In the genomic region with DNA sequence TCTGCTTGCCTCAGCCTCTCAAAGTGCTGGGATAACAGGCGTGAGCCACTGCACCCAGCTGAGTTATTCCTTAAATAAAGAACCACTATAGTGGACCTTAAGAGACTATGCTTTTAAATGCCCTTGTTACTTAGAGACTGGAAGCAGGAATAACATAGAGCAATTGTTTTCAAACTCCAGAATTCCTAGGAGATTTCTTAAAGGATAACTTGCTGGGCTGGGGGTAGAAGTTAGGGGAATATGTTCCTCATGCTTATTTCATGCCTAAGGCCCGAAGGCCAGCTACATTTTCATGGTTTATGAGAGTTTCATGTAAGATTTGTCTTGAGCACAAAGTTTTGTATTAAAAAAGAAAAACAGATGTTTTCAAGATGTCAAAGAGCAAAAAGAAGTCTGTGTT, we compare ENCODE assay signal across 19 cellular contexts.
"Had no signal": no experiment of that assay in that cellular context is flagged by ENCODE, and none has a peak within 500 bp of the region (broad histone marks: within the 10 kb centered on the region; RNA-seq: fewer than 3 reads in every experiment).

No MANE protein-coding gene starts in this region.

- H3K4me3 ChIP-seq: spleen, transverse colon had no signal

- H3K27ac Mint-ChIP-seq: activated CD4-positive, alpha-beta memory T cell treated with anti-CD3 and anti-CD28 coated beads, Interleukin-2, amount 10 ng/mL, durations not matched to agents 7 days and 5 days; activated T-helper 17 cell treated with anti-CD3 and anti-CD28 coated beads, Interleukin-2, amount 50 U/mL, for 72 hours had no signal

- H3K9me3 Mint-ChIP-seq: activated CD4-positive, alpha-beta memory T cell treated with anti-CD3 and anti-CD28 coated beads, Interleukin-2, amount 10 ng/mL, durations not matched to agents 7 days and 5 days; activated T-helper 17 cell treated with anti-CD3 and anti-CD28 coated beads, Interleukin-2, amount 50 U/mL, for 72 hours; natural killer cell had no signal

- H3K9me3 ChIP-seq: spleen, transverse colon had no signal

- H3K27me3 Mint-ChIP-seq: activated CD4-positive, alpha-beta memory T cell treated with anti-CD3 and anti-CD28 coated beads, Interleukin-2, amount 10 ng/mL, durations not matched to agents 7 days and 5 days; activated T-helper 17 cell treated with anti-CD3 and anti-CD28 coated beads, Interleukin-2, amount 50 U/mL, for 72 hours had no signal

- DNase-seq: activated CD4-positive, alpha-beta memory T cell treated with anti-CD3 and anti-CD28 coated beads, Interleukin-2, amount 10 ng/mL, durations not matched to agents 7 days and 5 days; activated CD4-positive, CD25-positive, alpha-beta regulatory T cell treated with anti-CD3 and anti-CD28 coated beads, Interleukin-2, amount 50 U/mL, for 72 hours; activated naive CD4-positive, alpha-beta T cell treated with anti-CD3 and anti-CD28 coated beads, Interleukin-2, amount 50 U/mL, for 16 hours; amygdala; brain microvascular endothelial cell; dermis blood vessel endothelial cell; foreskin fibroblast; head of caudate nucleus; left colon; natural killer cell; posterior cingulate gyrus; right cardiac atrium; spleen; stimulated activated CD4-positive, alpha-beta T cell treated with anti-CD3 and anti-CD28 coated beads, Interleukin-1b, Interleukin-23, amount 100 ng/mL, for 48 hours; stimulated activated naive CD4-positive, alpha-beta T cell; substantia nigra; T-helper 2 cell; transverse colon had no signal

- H3K4me3 Mint-ChIP-seq: activated CD4-positive, alpha-beta memory T cell treated with anti-CD3 and anti-CD28 coated beads, Interleukin-2, amount 10 ng/mL, durations not matched to agents 7 days and 5 days; activated T-helper 17 cell treated with anti-CD3 and anti-CD28 coated beads, Interleukin-2, amount 50 U/mL, for 72 hours; natural killer cell had no signal

- ATAC-seq: activated T-helper 17 cell treated with anti-CD3 and anti-CD28 coated beads, Interleukin-2, amount 50 U/mL, for 72 hours; left colon; natural killer cell; right cardiac atrium had no signal

- H3K27me3 ChIP-seq: brain microvascular endothelial cell, spleen, transverse colon had no signal

- H3K27ac ChIP-seq: brain microvascular endothelial cell, spleen had no signal

- H3K4me1 ChIP-seq: spleen had no signal

- H3K4me1 Mint-ChIP-seq: activated T-helper 17 cell treated with anti-CD3 and anti-CD28 coated beads, Interleukin-2, amount 50 U/mL, for 72 hours; natural killer cell had no signal
